In the genomic region with DNA sequence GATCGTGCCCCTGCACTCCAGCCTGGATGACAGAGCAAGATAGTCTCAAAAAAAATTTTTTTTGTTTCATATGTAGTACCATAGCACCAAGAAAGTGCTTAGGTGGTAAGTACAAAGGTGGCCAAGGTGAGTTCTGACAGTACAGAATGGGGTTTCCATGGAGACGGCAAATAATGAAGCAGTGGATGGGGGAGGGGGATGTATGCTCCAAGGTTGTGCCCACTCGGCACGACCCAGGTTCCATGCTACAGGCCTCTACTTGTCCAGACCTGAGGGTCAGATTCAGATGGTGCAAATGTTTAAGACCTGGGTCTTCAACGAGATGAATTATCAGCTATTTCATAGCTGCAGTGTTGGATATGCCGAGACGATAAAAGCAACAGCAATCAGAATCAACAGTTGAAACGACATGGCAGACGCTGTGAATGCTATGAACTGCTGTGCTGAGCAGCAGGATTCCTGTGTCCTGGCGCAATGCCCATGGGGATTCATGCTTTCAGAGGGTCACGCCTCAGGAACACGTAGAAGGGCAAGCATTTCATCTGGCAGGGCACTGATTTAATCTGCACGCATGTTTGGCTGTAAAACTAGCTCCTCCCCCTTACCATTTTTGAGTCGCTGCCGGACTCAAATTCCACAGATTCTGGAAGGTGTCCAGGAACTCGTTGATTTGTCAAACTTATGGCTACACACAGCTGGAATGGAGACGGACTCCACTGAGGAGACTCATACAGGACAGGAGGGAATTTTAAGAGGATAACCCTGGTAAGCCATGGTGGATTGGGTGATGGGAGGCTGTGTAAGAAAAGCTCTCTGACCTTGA, we compare ENCODE assay signal across 10 cellular contexts.
DNase-seq lines count a peak whose midpoint lies in the region; ATAC-seq and TF ChIP-seq lines count a peak whose summit lies in the region.
"Had no signal": no experiment of that assay in that cellular context is flagged by ENCODE, and none has a peak within 500 bp of the region (broad histone marks: within the 10 kb centered on the region; RNA-seq: fewer than 3 reads in every experiment).

No MANE protein-coding gene starts in this region.

- no peak for ATAC-seq in natural killer cell
- no peak for ATAC-seq in CD4-positive, alpha-beta T cell (ENCODE audit: poor library complexity)

- H3K27ac ChIP-seq in CD4-positive, alpha-beta T cell (ENCODE audit: low read depth, low read length): no peak overlapping the region
- H3K27ac ChIP-seq: BLaER1 had no signal

- peaks cover 19 to 62% of the 10 kb centered on the region in 2 donors for H3K27me3 Mint-ChIP-seq in natural killer cell (ENCODE audit: low read depth in 2 of 2)
- H3K27me3 Mint-ChIP-seq in CD4-positive, alpha-beta T cell: peaks cover 11% of the 10 kb centered on the region
- no peaks in the 10 kb centered on the region for H3K27me3 Mint-ChIP-seq in activated naive CD8-positive, alpha-beta T cell treated with anti-CD3 and anti-CD28 coated beads for 36 hours

- no peaks in the 10 kb centered on the region for H3K27me3 ChIP-seq in CD4-positive, alpha-beta T cell (ENCODE audit: control insufficient read depth, insufficient read depth, low read length)
- H3K27me3 ChIP-seq: BLaER1 had no signal

- H3K9me3 Mint-ChIP-seq in natural killer cell: no peaks in the 10 kb centered on the region
- H3K9me3 Mint-ChIP-seq in CD4-positive, alpha-beta T cell: no peaks in the 10 kb centered on the region
- peaks cover 3% of the 10 kb centered on the region for H3K9me3 Mint-ChIP-seq in activated naive CD8-positive, alpha-beta T cell treated with anti-CD3 and anti-CD28 coated beads for 36 hours
- H3K9me3 Mint-ChIP-seq: T-helper 1 cell treated with Interleukin-12 subunit alpha and Interleukin-12 subunit beta and Interleukin-4 antibody, amounts not matched to agents 30 μg/mL and 1 μg/mL, for 36 hours had no signal

- in situ Hi-C loops in astrocyte of the cerebellum (cut with HindIII; ENCODE audit: low sequenced_read_pairs): loop anchor here (10.0 kb wide), 1 partner anchor 269 kb away; no protein-coding TSS in a partner anchor

- H3K4me3 ChIP-seq in astrocyte of the cerebellum (ENCODE audit: low read depth, low read length): no peak overlapping the region
- H3K4me3 ChIP-seq: BLaER1 had no signal

- POLR2A ChIA-PET in CD4-positive, alpha-beta T cell (lab: Charles Lee): interaction anchor here (0.6 kb wide), 1 partner anchor 33 kb away, joined by 3 read pairs; no protein-coding TSS in a partner anchor

- H3K9me3 ChIP-seq in CD4-positive, alpha-beta T cell (ENCODE audit: control insufficient read depth, low read length): peaks cover 7% of the 10 kb centered on the region

- no peaks in the 10 kb centered on the region for H3K36me3 Mint-ChIP-seq in natural killer cell
- H3K36me3 Mint-ChIP-seq in CD4-positive, alpha-beta T cell (ENCODE audit: low read depth): no peaks in the 10 kb centered on the region
- H3K36me3 Mint-ChIP-seq in activated naive CD8-positive, alpha-beta T cell treated with anti-CD3 and anti-CD28 coated beads for 36 hours: peaks cover 2% of the 10 kb centered on the region

- CTCF ChIA-PET in CD4-positive, alpha-beta T cell (lab: Charles Lee): no interaction called here

- H3K4me3 Mint-ChIP-seq in natural killer cell: no peak overlapping the region
- no peak overlapping the region for H3K4me3 Mint-ChIP-seq in CD4-positive, alpha-beta T cell
- no peak overlapping the region for H3K4me3 Mint-ChIP-seq in activated naive CD8-positive, alpha-beta T cell treated with anti-CD3 and anti-CD28 coated beads for 36 hours
- H3K4me3 Mint-ChIP-seq: T-helper 1 cell treated with Interleukin-12 subunit alpha and Interleukin-12 subunit beta and Interleukin-4 antibody, amounts not matched to agents 30 μg/mL and 1 μg/mL, for 36 hours had no signal

- peak; percentile 94 for DNase-seq in A172 (ENCODE audit: low spot score)
- peak; percentile 81 for DNase-seq in NCI-H1092 treated with DMSO at 0.1 percent for 48 hours (lab: John Stamatoyannopoulos, UW)
- DNase-seq in astrocyte of the cerebellum (ENCODE audit: low read depth): peak; percentile 99
- peak; percentile 100 for DNase-seq in kidney tubule cell (ENCODE audit: low spot score)
- DNase-seq in T-helper 2 cell: no peak
- DNase-seq in natural killer cell: no peak
- DNase-seq in CD4-positive, alpha-beta T cell: no peak
- DNase-seq in activated naive CD8-positive, alpha-beta T cell treated with anti-CD3 and anti-CD28 coated beads for 36 hours: no peak

- no peak for TF ChIP-seq CTCF in astrocyte of the cerebellum (IDR thresholded peaks at IDR 0.05; ENCODE audit: low read depth, low read length, missing control alignments)
- TF ChIP-seq CTCF in natural killer cell (IDR thresholded peaks at IDR 0.05): no peak
- TF ChIP-seq CTCF in CD4-positive, alpha-beta T cell (IDR thresholded peaks at IDR 0.05): no peak

- no peaks in the 10 kb centered on the region for H3K4me1 Mint-ChIP-seq in natural killer cell
- no peaks in the 10 kb centered on the region for H3K4me1 Mint-ChIP-seq in CD4-positive, alpha-beta T cell (ENCODE audit: low read depth)
- H3K4me1 Mint-ChIP-seq in activated naive CD8-positive, alpha-beta T cell treated with anti-CD3 and anti-CD28 coated beads for 36 hours: no peaks in the 10 kb centered on the region

- H3K27ac Mint-ChIP-seq in natural killer cell: no peak overlapping the region
- H3K27ac Mint-ChIP-seq in CD4-positive, alpha-beta T cell: no peak overlapping the region
- no peak overlapping the region for H3K27ac Mint-ChIP-seq in activated naive CD8-positive, alpha-beta T cell treated with anti-CD3 and anti-CD28 coated beads for 36 hours
- H3K27ac Mint-ChIP-seq: T-helper 1 cell treated with Interleukin-12 subunit alpha and Interleukin-12 subunit beta and Interleukin-4 antibody, amounts not matched to agents 30 μg/mL and 1 μg/mL, for 36 hours had no signal

- intact Hi-C loops in natural killer cell (cut with micrococcal nuclease): no loop called here
- intact Hi-C loops in CD4-positive, alpha-beta T cell (cut with DNase I, micrococcal nuclease): no loop called here

Comparison
In these comparisons a context has a peak if more than half of its experiments do, and no peak if none do; other contexts are left out.
1. DNase-seq: peak in A172 (single experiment), NCI-H1092 treated with DMSO at 0.1 percent for 48 hours (single experiment), astrocyte of the cerebellum (single experiment) and kidney tubule cell (single experiment); none in T-helper 2 cell (0 of 5), natural killer cell (single experiment), CD4-positive, alpha-beta T cell (0 of 10) and activated naive CD8-positive, alpha-beta T cell treated with anti-CD3 and anti-CD28 coated beads for 36 hours (single experiment).